In genomic region chr15:90200534-90201139, GRCh38 we compare ENCODE assay signal across 8 cellular contexts. TPM values are rescaled to one million over a fixed set of nuclear protein-coding genes. Genes with fewer than 3 reads are reported as not detected.
DNase-seq lines count a peak whose midpoint lies in the region; ATAC-seq and TF ChIP-seq lines count a peak whose summit lies in the region.

No MANE protein-coding gene starts in this region.

- H3K79me1 ChIP-seq in trophoblast cell (ENCODE audit: low read length), result peaks cover 8% of the 10 kb centered on the region

- peaks cover 19% of the 10 kb centered on the region for H3K36me3 ChIP-seq in PC-9 (ENCODE audit: low read depth)
- no peaks in the 10 kb centered on the region for H3K36me3 ChIP-seq in fibroblast of lung (ENCODE audit: control insufficient read depth, insufficient read depth, low read length)
- peaks cover 0 to 5% of the 10 kb centered on the region in 2 experiments for H3K36me3 ChIP-seq in trophoblast cell (ENCODE audit: control insufficient read depth in 1 of 2, insufficient read depth in 2 of 2, low read length in 2 of 2)

- no CpG with 5 or more reads among the region's 25 CpGs for WGBS in trophoblast cell (ENCODE audit: extremely low coverage, insufficient coverage, insufficient read length)

- H3K9me2 ChIP-seq in PC-9 (ENCODE audit: insufficient read depth), result no peaks in the 10 kb centered on the region

- H3F3A ChIP-seq in PC-9 (ENCODE audit: insufficient read depth, low read depth), result peaks cover 25% of the 10 kb centered on the region

- peaks cover 50% of the 10 kb centered on the region for H3K4me1 ChIP-seq in PC-9 (replicated peaks; ENCODE audit: insufficient read depth)
- no peaks in the 10 kb centered on the region for H3K4me1 ChIP-seq in fibroblast of lung (ENCODE audit: control insufficient read depth, extremely low read depth, insufficient read depth, low read length)
- H3K4me1 ChIP-seq in trophoblast cell (ENCODE audit: control insufficient read depth in 1 of 2, insufficient read depth in 2 of 2, low read length in 2 of 2), result peaks cover 4 to 11% of the 10 kb centered on the region in 2 experiments

- peak overlapping the region; percentile 79 for H4K12ac ChIP-seq in trophoblast cell (ENCODE audit: low read depth, low read length)

- H3K4ac ChIP-seq in trophoblast cell (ENCODE audit: low read depth, low read length), result no peak overlapping the region

- peak overlapping the region; percentile 77 for H4K91ac ChIP-seq in trophoblast cell (ENCODE audit: low read depth, low read length)

- TSS peak; percentile 65 for BruUV-seq in PC-9 (replicated peaks; lab: Mats Ljungman, UMichigan)

- DNase-seq in AG04449 (ENCODE audit: low read depth, low spot score), result no peak
- DNase-seq in PC-9, result no peak
- DNase-seq in fibroblast of lung (ENCODE audit: low read depth in 2 of 2), result no peak
- DNase-seq in trophoblast cell, result peak; percentile 37 to 50
- DNase-seq in HCEC 1CT, result no peak
- no peak for DNase-seq in NCI-H748 treated with DMSO at 0.1 percent for 48 hours (lab: John Stamatoyannopoulos, UW)
- DNase-seq in GM13976 (ENCODE audit: low spot score), result no peak

- intact Hi-C loops in PC-9 (cut with micrococcal nuclease; ENCODE audit: unreplicated experiment), result no loop called here

- peak overlapping the region; percentile 76 for H2AFZ ChIP-seq in PC-9
- H2AFZ ChIP-seq in fibroblast of lung (ENCODE audit: low read length), result peak overlapping the region; percentile 36
- peak overlapping the region; percentile 27 for H2AFZ ChIP-seq in trophoblast cell (ENCODE audit: insufficient read depth, low read length, poor library complexity)

- H2BK120ac ChIP-seq in trophoblast cell (ENCODE audit: insufficient read depth, low read length, poor library complexity), result no peak overlapping the region

- H3K14ac ChIP-seq in trophoblast cell (ENCODE audit: low read length), result peak overlapping the region; percentile 47

- peak overlapping the region; percentile 59 for H3K9ac ChIP-seq in fibroblast of lung (ENCODE audit: insufficient read depth, low read length)
- H3K9ac ChIP-seq in trophoblast cell (ENCODE audit: low read length), result peak overlapping the region; percentile 0

- H3K27ac ChIP-seq in PC-9 (peak overlapping the region; percentile 51), fibroblast of lung (ENCODE audit: insufficient read depth, low read length) (peak overlapping the region; percentile 16), trophoblast cell (ENCODE audit: low read depth, low read length) (no peak overlapping the region)

- H3K27me3 ChIP-seq in PC-9 (ENCODE audit: insufficient read depth, low read depth) (no peaks in the 10 kb centered on the region), fibroblast of lung (ENCODE audit: control insufficient read depth, insufficient read depth, low read length) (no peaks in the 10 kb centered on the region), trophoblast cell (ENCODE audit: insufficient read depth, low read length) (no peaks in the 10 kb centered on the region)

- peak; percentile 7 for ATAC-seq in GM21423 (IDR thresholded peaks at IDR 0.05; ENCODE audit: unreplicated experiment)

- H3K4me3 ChIP-seq in AG04449 (ENCODE audit: low read depth, low read length) (peak overlapping the region; percentile 71), PC-9 (peak overlapping the region; percentile 71), fibroblast of lung (replicated peaks in 1 of 4; ENCODE audit: control extremely low read depth in 1 of 4, insufficient read depth in 1 of 4, low read depth in 3 of 4, low read length in 4 of 4) (peak overlapping the region; percentile 51 to 79 (median 76)), trophoblast cell (ENCODE audit: low read depth, low read length) (peak overlapping the region; percentile 91)

- CTCF ChIA-PET in AG04449 (lab: Yijun Ruan, JAX), result interaction anchor here (0.9 to 4.4 kb wide), 10 partner anchors 8 to 93 kb away, joined by 3 to 26 read pairs (median 4); no protein-coding TSS in a partner anchor
- CTCF ChIA-PET in PC-9 (lab: Charles Lee), result interaction anchor here (1.2 kb wide), 1 partner anchor 21 kb away, joined by 4 read pairs; no protein-coding TSS in a partner anchor

- H3K79me2 ChIP-seq in PC-9 (ENCODE audit: low read depth) (peaks cover 49% of the 10 kb centered on the region), fibroblast of lung (ENCODE audit: control insufficient read depth, insufficient read depth, low read length) (no peaks in the 10 kb centered on the region), trophoblast cell (ENCODE audit: control insufficient read depth, insufficient read depth, low read length, poor library complexity) (peaks cover 5% of the 10 kb centered on the region)

- no peaks in the 10 kb centered on the region for H3K9me3 ChIP-seq in PC-9 (ENCODE audit: insufficient read depth, low read depth)
- no peaks in the 10 kb centered on the region for H3K9me3 ChIP-seq in fibroblast of lung (ENCODE audit: control insufficient read depth, insufficient read depth, low read depth, low read length)
- peaks cover 3% of the 10 kb centered on the region for H3K9me3 ChIP-seq in trophoblast cell (ENCODE audit: insufficient read depth, low read depth, low read length)

- H3K18ac ChIP-seq in trophoblast cell (ENCODE audit: low read length), result peak overlapping the region; percentile 5

- TF ChIP-seq CTCF in AG04449 (IDR thresholded peaks at IDR 0.05; ENCODE audit: insufficient read depth, low read length, missing control alignments) (no peak), PC-9 (conservative IDR thresholded peaks at IDR 0.05) (no peak), fibroblast of lung (conservative IDR thresholded peaks at IDR 0.05 in 1 of 2, IDR thresholded peaks at IDR 0.05 in 1 of 2; ENCODE audit: low read depth in 1 of 2, low read length in 2 of 2) (no peak), GM13976 (IDR thresholded peaks at IDR 0.05; ENCODE audit: borderline replicate concordance, control extremely low read depth, extremely low read depth, insufficient read depth, missing control alignments) (no peak)

- in situ Hi-C loops in GM13976 (cut with MboI; ENCODE audit: low sequenced_read_pairs, unreplicated experiment), result no loop called here

- H4K20me1 ChIP-seq in PC-9 (ENCODE audit: insufficient read depth) (no peaks in the 10 kb centered on the region; the same call in 1 of the 2 replicates), fibroblast of lung (ENCODE audit: control insufficient read depth, extremely low read depth, insufficient read depth, low read length) (no peaks in the 10 kb centered on the region)

- no peak overlapping the region for H2BK5ac ChIP-seq in trophoblast cell (ENCODE audit: low read depth, low read length, poor library complexity)

- peak overlapping the region; percentile 82 for H3K4me2 ChIP-seq in PC-9
- H3K4me2 ChIP-seq in fibroblast of lung (ENCODE audit: extremely low read depth, insufficient read depth, low read length), result peak overlapping the region; percentile 75
- H3K4me2 ChIP-seq in trophoblast cell (ENCODE audit: low read length), result peak overlapping the region; percentile 93

- no peak overlapping the region for H2AK5ac ChIP-seq in trophoblast cell (ENCODE audit: low read length)

- peak overlapping the region; percentile 92 for H4K8ac ChIP-seq in trophoblast cell (ENCODE audit: low read depth, low read length)

- H2BK12ac ChIP-seq in trophoblast cell (ENCODE audit: low read length), result no peak overlapping the region

- POLR2A ChIA-PET in AG04449 (lab: Yijun Ruan, JAX), result interaction anchor here (0.8 to 1.4 kb wide), 3 partner anchors 20 to 313 kb away, joined by 3 to 5 read pairs (median 5); partner anchors contain the start of genes CIB1 and GDPGP1
- POLR2A ChIA-PET in PC-9 (lab: Charles Lee; ENCODE audit: unreplicated experiment), result interaction anchor here (0.6 to 1.0 kb wide), 5 partner anchors 9 to 783 kb away, joined by 3 to 7 read pairs (median 4); no protein-coding TSS in a partner anchor

- H3K23ac ChIP-seq in trophoblast cell (ENCODE audit: low read length), result no peak overlapping the region

RNA-seq across cellular contexts. Expression of gene SEMA4B, which starts 0.5 kb away (rescaled TPM):
- total RNA-seq in PC-9 (2021) (63.6 and 70.7 TPM in 2 replicates), fibroblast of lung (14.1 and 30.4 TPM in 2 replicates)
- 9.5 and 12.8 TPM in 2 replicates for polyA plus RNA-seq in fibroblast of lung
- polyA plus RNA-seq in fibroblast of lung (2012), result 13.4 and 13.5 TPM in 2 replicates
- 28.5 and 73.0 TPM in 2 replicates for polyA minus RNA-seq in fibroblast of lung (ENCODE audit: low replicate concordance)
- 20.8 and 21.0 TPM in 2 replicates for polyA plus RNA-seq in trophoblast cell (2013)

RNA-seq across cellular contexts. Expression of gene CIB1, which starts 33.1 kb away (rescaled TPM):
- total RNA-seq in PC-9 (2021) (113 and 127 TPM in 2 replicates), fibroblast of lung (17.7 and 27.7 TPM in 2 replicates)
- polyA plus RNA-seq in fibroblast of lung, result 42.7 and 62.2 TPM in 2 replicates
- 58.8 and 95.0 TPM in 2 replicates for polyA plus RNA-seq in fibroblast of lung (2012)
- 52.8 and 118 TPM in 2 replicates for polyA minus RNA-seq in fibroblast of lung (ENCODE audit: low replicate concordance)
- polyA plus RNA-seq in trophoblast cell (2013), result 32.9 and 34.6 TPM in 2 replicates

RNA-seq across cellular contexts. Expression of gene GDPGP1, which starts 33.4 kb away (rescaled TPM):
- 7.5 and 7.6 TPM in 2 replicates for total RNA-seq in PC-9 (2021)
- 6.2 and 9.7 TPM in 2 replicates for total RNA-seq in fibroblast of lung
- polyA plus RNA-seq in fibroblast of lung, result 1.9 and 2.5 TPM in 2 replicates
- polyA plus RNA-seq in fibroblast of lung (2012), result 2.3 and 2.8 TPM in 2 replicates
- 9.3 and 11.3 TPM in 2 replicates for polyA minus RNA-seq in fibroblast of lung (ENCODE audit: low replicate concordance)
- 1.3 and 1.5 TPM in 2 replicates for polyA plus RNA-seq in trophoblast cell (2013)

RNA-seq across cellular contexts. Expression of gene TTLL13, which starts 48.7 kb away (rescaled TPM):
- total RNA-seq in PC-9 (2021), result 0.93 and 0.96 TPM in 2 replicates
- under 0.01 TPM in 1 of 2 replicates, not detected in the other for total RNA-seq in fibroblast of lung
- 0.03 and 0.08 TPM in 2 replicates for polyA plus RNA-seq in fibroblast of lung
- polyA plus RNA-seq in fibroblast of lung (2012), result not detected in 2 replicates
- polyA minus RNA-seq in fibroblast of lung (ENCODE audit: low replicate concordance), result not detected in 2 replicates
- 0.05 and 0.06 TPM in 2 replicates for polyA plus RNA-seq in trophoblast cell (2013)

Comparison
In these comparisons a context has a peak if more than half of its experiments do, and no peak if none do; other contexts are left out.
1. DNase-seq: peak in trophoblast cell (2 of 2); none in AG04449 (single experiment), PC-9 (0 of 2), fibroblast of lung (0 of 2), HCEC 1CT (single experiment), NCI-H748 treated with DMSO at 0.1 percent for 48 hours (single experiment) and GM13976 (single experiment).
2. Peak in every context shown above with its lines, with median percentiles within 50 percentile points of each other: H3K4me3 ChIP-seq, H2AFZ ChIP-seq and H3K4me2 ChIP-seq.